In the genomic region with DNA sequence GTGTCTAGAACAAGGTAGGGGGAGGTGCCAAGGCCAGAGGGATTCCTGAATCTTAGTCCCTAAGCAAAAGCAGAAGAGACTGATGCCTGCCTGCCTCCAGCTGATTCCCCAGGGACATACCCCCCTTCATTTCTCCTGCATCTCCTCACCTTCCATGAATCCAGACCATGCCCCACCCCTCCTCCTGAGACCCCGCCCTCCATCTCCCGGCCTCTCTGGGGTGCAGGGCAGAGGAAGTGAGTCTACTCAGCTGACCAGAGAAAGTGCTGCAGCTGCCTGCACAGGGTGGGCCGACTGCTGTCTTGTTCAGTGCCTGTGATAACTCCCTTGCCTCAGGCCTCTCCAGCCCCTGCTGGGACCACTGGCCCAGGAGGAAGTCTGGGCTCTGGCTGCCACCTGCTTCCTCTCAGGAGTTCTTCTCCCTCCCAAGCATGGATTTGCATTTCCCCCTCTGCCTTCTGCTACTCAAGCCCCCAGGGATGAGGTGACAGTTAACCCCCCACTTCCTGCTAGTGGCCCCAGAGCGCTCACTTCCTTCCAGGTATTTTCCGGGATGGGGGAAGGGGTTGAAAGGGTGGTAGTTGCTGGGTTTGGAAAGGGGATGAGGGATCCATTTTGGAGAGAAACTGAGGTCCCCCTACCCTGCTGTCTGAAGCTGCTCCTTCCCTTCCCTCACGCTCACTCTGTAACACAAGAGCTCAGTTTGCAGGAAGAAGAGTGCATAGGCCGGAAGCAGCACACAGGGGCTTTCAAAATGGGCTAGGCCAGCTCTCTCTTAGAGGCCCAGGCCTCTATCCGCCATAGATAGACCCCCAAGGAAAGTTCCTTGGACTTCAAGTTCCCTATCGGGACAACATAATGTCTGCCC, we compare ENCODE assay signal across 9 cellular contexts. TPM values are rescaled to one million over a fixed set of nuclear protein-coding genes. Genes with fewer than 3 reads are reported as not detected.
A peak's percentile ranks its signal among the peaks of the same experiment; 100 is the strongest.
DNase-seq lines count a peak whose midpoint lies in the region; ATAC-seq, FAIRE-seq and TF ChIP-seq lines count a peak whose summit lies in the region.
"Had no signal": no experiment of that assay in that cellular context is flagged by ENCODE, and none has a peak within 500 bp of the region (broad histone marks: within the 10 kb centered on the region; RNA-seq: fewer than 3 reads in every experiment).

No MANE protein-coding gene starts in this region.

- no peak for FAIRE-seq in D721Med (lab: Jason Lieb, UNC)

- TF ChIP-seq POLR2A in Peyer's patch (IDR thresholded peaks at IDR 0.05) = no peak

- peak overlapping the region; percentile 99 for H3K9ac ChIP-seq in DND-41 (ENCODE audit: low read depth, low read length)

- H3K79me2 ChIP-seq in DND-41 (ENCODE audit: insufficient read depth, low read length) = peaks cover 96% of the 10 kb centered on the region

- no peaks in the 10 kb centered on the region; the same call in 1 of the 2 replicates for H4K20me1 ChIP-seq in DND-41 (ENCODE audit: insufficient read depth, low read length)

- peak overlapping the region; percentile 100 for H3K27ac ChIP-seq in DND-41 (ENCODE audit: low read length)
- peak overlapping the region; percentile 87 to 97 (median 95) for H3K27ac ChIP-seq in Peyer's patch
- H3K27ac ChIP-seq in angular gyrus (ENCODE audit: low read depth, low read length) = peak overlapping the region; percentile 31

- ATAC-seq in DND-41 (ENCODE audit: insufficient read depth, low read depth) (peak; percentile 20), HG02610 (IDR thresholded peaks at IDR 0.05; ENCODE audit: unreplicated experiment) (peak; percentile 25)

- DNase-seq in DND-41 (peak; percentile 92), Peyer's patch (peak; percentile 60 to 87 (median 86)), kidney epithelial cell (ENCODE audit: low read depth) (peak; percentile 14), DMS79 (lab: John Stamatoyannopoulos, UW) (no peak), D721Med (ENCODE audit: insufficient read length, low spot score) (no peak)
- peak; percentile 75 to 86 for DNase-seq in stimulated activated CD8-positive, alpha-beta memory T cell treated with anti-CD3 and anti-CD28 coated beads, Interleukin-2, amount 100 ng/mL, for 48 hours (ENCODE audit: low read depth in 2 of 2)

- H3K36me3 ChIP-seq in DND-41 (ENCODE audit: insufficient read depth, low read length) (peaks cover 51% of the 10 kb centered on the region), Peyer's patch (peaks cover 0 to 6% (median 0%) of the 10 kb centered on the region in 3 donors), kidney epithelial cell (ENCODE audit: control insufficient read depth, insufficient read depth, low read length) (no peaks in the 10 kb centered on the region)

- H3K4me2 ChIP-seq in DND-41 (ENCODE audit: insufficient read depth, low read length) = peak overlapping the region; percentile 65

- H3K9me3 ChIP-seq in DND-41 (ENCODE audit: insufficient read depth, low read length, severe bottlenecking) = no peaks in the 10 kb centered on the region
- H3K9me3 ChIP-seq in Peyer's patch = no peaks in the 10 kb centered on the region

- H3K4me1 ChIP-seq in DND-41 (ENCODE audit: insufficient read depth, low read length) (peaks cover 92% of the 10 kb centered on the region), Peyer's patch (peaks cover 0 to 77% (median 47%) of the 10 kb centered on the region in 4 donors)

- peak overlapping the region; percentile 63 to 96 for H3K4me3 ChIP-seq in DND-41 (ENCODE audit: low read depth in 1 of 2, low read length in 2 of 2)
- peak overlapping the region; percentile 27 to 40 (median 32) for H3K4me3 ChIP-seq in Peyer's patch
- H3K4me3 ChIP-seq in kidney epithelial cell (ENCODE audit: low read depth, low read length) = no peak overlapping the region

- TF ChIP-seq CTCF in DND-41 (IDR thresholded peaks at IDR 0.05; ENCODE audit: borderline replicate concordance, extremely low read depth, low read length, poor library complexity, severe bottlenecking) (no peak), Peyer's patch (IDR thresholded peaks at IDR 0.05) (no peak), kidney epithelial cell (IDR thresholded peaks at IDR 0.05; ENCODE audit: insufficient read depth, low read length, poor library complexity, severe bottlenecking) (no peak), D721Med (IDR thresholded peaks at IDR 0.05; ENCODE audit: insufficient read depth, missing control alignments) (no peak)

- H3K27me3 ChIP-seq in DND-41 (ENCODE audit: insufficient read depth, low read length, poor library complexity) = no peaks in the 10 kb centered on the region
- no peaks in the 10 kb centered on the region for H3K27me3 ChIP-seq in Peyer's patch
- no peaks in the 10 kb centered on the region for H3K27me3 ChIP-seq in kidney epithelial cell (ENCODE audit: control insufficient read depth, insufficient read depth, low read length)

- no peak overlapping the region for H2AFZ ChIP-seq in DND-41 (ENCODE audit: low read depth, low read length)

RNA-seq across cellular contexts. Expression of gene TSPOAP1, which starts 10.5 kb away (rescaled TPM):
- total RNA-seq in Peyer's patch (10 to 100 TPM in 2 of 4 donors, 1 to 10 TPM in 2; 9.1 to 11.9 (median 10.4) TPM), kidney epithelial cell (9.4 and 13.5 TPM in 2 replicates)

RNA-seq across cellular contexts. Expression of gene SUPT4H1, which starts 12.9 kb away (rescaled TPM):
- 10 to 100 TPM; 31.9 to 56.1 (median 47.9) TPM for total RNA-seq in Peyer's patch
- total RNA-seq in kidney epithelial cell = 41.8 and 52.0 TPM in 2 replicates

RNA-seq across cellular contexts. Expression of gene MPO, which starts 58.4 kb away (rescaled TPM):
- total RNA-seq in Peyer's patch (1 to 10 TPM in 1 of 4 donors, not detected in 3; 1.7 TPM), kidney epithelial cell (0.08 and 0.48 TPM in 2 replicates)
- total RNA-seq: lung microvascular endothelial cell had no signal

Comparison
In these comparisons a context has a peak if more than half of its experiments do, and no peak if none do; other contexts are left out.
1. DNase-seq: peak in DND-41 (single experiment), Peyer's patch (3 of 3), kidney epithelial cell (single experiment) and stimulated activated CD8-positive, alpha-beta memory T cell treated with anti-CD3 and anti-CD28 coated beads, Interleukin-2, amount 100 ng/mL, for 48 hours (2 of 2); none in DMS79 (single experiment) and D721Med (single experiment).
2. H3K27ac ChIP-seq: peak in every context shown above with its lines; median percentile 100 in DND-41; 95 in Peyer's patch; 31 in angular gyrus.